ENCODE assay signal across 12 cellular contexts in genomic region chr17:17832040-17832363, GRCh38. TPM values are rescaled to one million over a fixed set of nuclear protein-coding genes. Genes with fewer than 3 reads are reported as not detected.
DNase-seq lines count a peak whose midpoint lies in the region; ATAC-seq and TF ChIP-seq lines count a peak whose summit lies in the region.
"Had no signal": no experiment of that assay in that cellular context is flagged by ENCODE, and none has a peak within 500 bp of the region (broad histone marks: within the 10 kb centered on the region; RNA-seq: fewer than 3 reads in every experiment).

No MANE protein-coding gene starts in this region.

- CTCF ChIA-PET in activated CD8-positive, alpha-beta T cell treated with anti-CD3 and anti-CD28 coated beads for 36 hours (lab: Charles Lee) = interaction anchor here (1.3 to 5.4 kb wide), 3 partner anchors 20 to 29 kb away, joined by 3 to 34 read pairs (median 5); no protein-coding TSS in a partner anchor
- CTCF ChIA-PET in activated CD8-positive, alpha-beta T cell treated with anti-CD3 and anti-CD28 coated beads, Interleukin-2, amount 10 ng/mL, durations not matched to agents 7 days and 5 days (lab: Charles Lee) = no interaction called here
- CTCF ChIA-PET in Panc1 (lab: Charles Lee) (no interaction called here), OCI-LY7 (lab: Charles Lee; ENCODE audit: unreplicated experiment) (no interaction called here)

- no peaks in the 10 kb centered on the region for H3K9me2 ChIP-seq in OCI-LY7 (ENCODE audit: insufficient read depth, low read length)

- H3K27me3 ChIP-seq in Panc1 (ENCODE audit: control insufficient read depth, insufficient read depth, low read length) (no peaks in the 10 kb centered on the region), gastrocnemius medialis (no peaks in the 10 kb centered on the region)

- DNase-seq in activated CD8-positive, alpha-beta T cell treated with anti-CD3 and anti-CD28 coated beads for 36 hours = no peak
- no peak for DNase-seq in activated CD8-positive, alpha-beta T cell treated with anti-CD3 and anti-CD28 coated beads, Interleukin-2, amount 10 ng/mL, durations not matched to agents 7 days and 5 days
- DNase-seq in Panc1 (ENCODE audit: low read depth, low spot score) (no peak), glutamatergic neuron (no peak), gastrocnemius medialis (no peak), EL (no peak), OCI-LY7 (ENCODE audit: low spot score) (no peak), globus pallidus (ENCODE audit: low spot score) (no peak)
- DNase-seq: central memory CD4-positive, alpha-beta T cell; MM.1S had no signal

- POLR2A ChIA-PET in activated CD8-positive, alpha-beta T cell treated with anti-CD3 and anti-CD28 coated beads for 36 hours (lab: Charles Lee) = interaction anchor here (1.3 to 22.2 kb wide), 5 partner anchors 9 to 30 kb away, joined by 3 to 617 read pairs (median 8); no protein-coding TSS in a partner anchor
- POLR2A ChIA-PET in activated CD8-positive, alpha-beta T cell treated with anti-CD3 and anti-CD28 coated beads, Interleukin-2, amount 10 ng/mL, durations not matched to agents 7 days and 5 days (lab: Charles Lee) = no interaction called here
- POLR2A ChIA-PET in Panc1 (lab: Charles Lee) (interaction anchor here (0.5 to 0.6 kb wide), 2 partner anchors 53 to 88 kb away, joined by 3 to 12 read pairs; no protein-coding TSS in a partner anchor), OCI-LY7 (lab: Charles Lee) (interaction anchor here (0.6 kb wide), 1 partner anchor 189 kb away, joined by 4 read pairs; no protein-coding TSS in a partner anchor)

- H3K79me2 ChIP-seq in OCI-LY7 (ENCODE audit: insufficient read depth, low read depth, low read length) = peaks cover 52% of the 10 kb centered on the region

- H3K27ac ChIP-seq in Panc1 (ENCODE audit: low read length) = peak overlapping the region; percentile 39
- peak overlapping the region in 3 of 4 donors; percentile 69 to 74 (median 70) for H3K27ac ChIP-seq in gastrocnemius medialis
- no peak overlapping the region for H3K27ac ChIP-seq in OCI-LY7 (ENCODE audit: low read depth, low read length, poor library complexity, severe bottlenecking)

- ATAC-seq in activated CD8-positive, alpha-beta T cell treated with anti-CD3 and anti-CD28 coated beads for 36 hours = no peak
- no peak for ATAC-seq in activated CD8-positive, alpha-beta T cell treated with anti-CD3 and anti-CD28 coated beads, Interleukin-2, amount 10 ng/mL, durations not matched to agents 7 days and 5 days
- no peak for ATAC-seq in Panc1
- no peak for ATAC-seq in gastrocnemius medialis
- ATAC-seq: natural killer cell treated with Interleukin-12 subunit alpha and Interleukin-12 subunit beta and Interleukin-15 and Interleukin-18, amount 100 ng/mL, for 72 hours had no signal

- H4K20me1 ChIP-seq in OCI-LY7 (ENCODE audit: insufficient read depth, low read length) = no peaks in the 10 kb centered on the region

- H3K4me1 ChIP-seq in Panc1 (ENCODE audit: control insufficient read depth, insufficient read depth, low read length) (peaks cover 41% of the 10 kb centered on the region), gastrocnemius medialis (peaks cover 43 to 62% of the 10 kb centered on the region in 2 donors), OCI-LY7 (ENCODE audit: insufficient read depth, low read length, poor library complexity, severe bottlenecking) (peaks cover 67% of the 10 kb centered on the region)

- H3K9me3 ChIP-seq in Panc1 (ENCODE audit: control insufficient read depth, insufficient read depth, low read depth, low read length) (no peaks in the 10 kb centered on the region), gastrocnemius medialis (no peaks in the 10 kb centered on the region), OCI-LY7 (ENCODE audit: low read length) (no peaks in the 10 kb centered on the region)

- H3K36me3 ChIP-seq in Panc1 (ENCODE audit: control insufficient read depth, insufficient read depth, low read length) (0 out of 2 replicates have a peak, but pooled peaks cover 2% of the 10 kb centered on the region), gastrocnemius medialis (no peaks in the 10 kb centered on the region), OCI-LY7 (ENCODE audit: insufficient read depth, low read length) (peaks cover 25% of the 10 kb centered on the region)

- H3K9me3 Mint-ChIP-seq in activated CD8-positive, alpha-beta T cell treated with anti-CD3 and anti-CD28 coated beads for 36 hours = no peaks in the 10 kb centered on the region
- no peaks in the 10 kb centered on the region for H3K9me3 Mint-ChIP-seq in activated CD8-positive, alpha-beta T cell treated with anti-CD3 and anti-CD28 coated beads, Interleukin-2, amount 10 ng/mL, durations not matched to agents 7 days and 5 days (ENCODE audit: insufficient read depth)
- peaks cover 12% of the 10 kb centered on the region for H3K9me3 Mint-ChIP-seq in glutamatergic neuron (ENCODE audit: unreplicated experiment)
- H3K9me3 Mint-ChIP-seq: natural killer cell treated with Interleukin-12 subunit alpha and Interleukin-12 subunit beta and Interleukin-15 and Interleukin-18, amount 100 ng/mL, for 72 hours; stimulated activated naive CD8-positive, alpha-beta T cell treated with anti-CD3 and anti-CD28 coated beads, Interleukin-15, Interleukin-2, amounts not matched to agents 100 ng/mL and 50 ng/mL, for 24 hours had no signal

- H2AFZ ChIP-seq in OCI-LY7 (ENCODE audit: low read length) = no peak overlapping the region

- intact Hi-C loops in activated CD8-positive, alpha-beta T cell treated with anti-CD3 and anti-CD28 coated beads for 36 hours (cut with micrococcal nuclease) = no loop called here
- intact Hi-C loops in Panc1 (cut with micrococcal nuclease; ENCODE audit: unreplicated experiment) = no loop called here
- intact Hi-C loops in gastrocnemius medialis (cut with DNase I; ENCODE audit: low total_unique reads) = no loop called here
- intact Hi-C loops in OCI-LY7 (cut with micrococcal nuclease; ENCODE audit: unreplicated experiment) = no loop called here

- no peak overlapping the region for H3K4me3 Mint-ChIP-seq in activated CD8-positive, alpha-beta T cell treated with anti-CD3 and anti-CD28 coated beads for 36 hours
- H3K4me3 Mint-ChIP-seq in activated CD8-positive, alpha-beta T cell treated with anti-CD3 and anti-CD28 coated beads, Interleukin-2, amount 10 ng/mL, durations not matched to agents 7 days and 5 days = no peak overlapping the region
- peak overlapping the region; percentile 65 for H3K4me3 Mint-ChIP-seq in glutamatergic neuron (ENCODE audit: unreplicated experiment)
- H3K4me3 Mint-ChIP-seq: natural killer cell treated with Interleukin-12 subunit alpha and Interleukin-12 subunit beta and Interleukin-15 and Interleukin-18, amount 100 ng/mL, for 72 hours; stimulated activated naive CD8-positive, alpha-beta T cell treated with anti-CD3 and anti-CD28 coated beads, Interleukin-15, Interleukin-2, amounts not matched to agents 100 ng/mL and 50 ng/mL, for 24 hours had no signal

- H3K27me3 Mint-ChIP-seq in activated CD8-positive, alpha-beta T cell treated with anti-CD3 and anti-CD28 coated beads for 36 hours = no peaks in the 10 kb centered on the region
- H3K27me3 Mint-ChIP-seq in activated CD8-positive, alpha-beta T cell treated with anti-CD3 and anti-CD28 coated beads, Interleukin-2, amount 10 ng/mL, durations not matched to agents 7 days and 5 days (ENCODE audit: low read depth) = no peaks in the 10 kb centered on the region
- peaks cover 12% of the 10 kb centered on the region for H3K27me3 Mint-ChIP-seq in glutamatergic neuron (ENCODE audit: unreplicated experiment)
- H3K27me3 Mint-ChIP-seq: natural killer cell treated with Interleukin-12 subunit alpha and Interleukin-12 subunit beta and Interleukin-15 and Interleukin-18, amount 100 ng/mL, for 72 hours; stimulated activated naive CD8-positive, alpha-beta T cell treated with anti-CD3 and anti-CD28 coated beads, Interleukin-15, Interleukin-2, amounts not matched to agents 100 ng/mL and 50 ng/mL, for 24 hours had no signal

- peak overlapping the region; percentile 40 for H3K27ac Mint-ChIP-seq in activated CD8-positive, alpha-beta T cell treated with anti-CD3 and anti-CD28 coated beads for 36 hours
- H3K27ac Mint-ChIP-seq in activated CD8-positive, alpha-beta T cell treated with anti-CD3 and anti-CD28 coated beads, Interleukin-2, amount 10 ng/mL, durations not matched to agents 7 days and 5 days = no peak overlapping the region
- peak overlapping the region; percentile 48 for H3K27ac Mint-ChIP-seq in glutamatergic neuron (ENCODE audit: unreplicated experiment)
- H3K27ac Mint-ChIP-seq: natural killer cell treated with Interleukin-12 subunit alpha and Interleukin-12 subunit beta and Interleukin-15 and Interleukin-18, amount 100 ng/mL, for 72 hours; stimulated activated naive CD8-positive, alpha-beta T cell treated with anti-CD3 and anti-CD28 coated beads, Interleukin-15, Interleukin-2, amounts not matched to agents 100 ng/mL and 50 ng/mL, for 24 hours had no signal

- H3K36me3 Mint-ChIP-seq in activated CD8-positive, alpha-beta T cell treated with anti-CD3 and anti-CD28 coated beads for 36 hours (ENCODE audit: low read depth) = peaks cover 60% of the 10 kb centered on the region
- H3K36me3 Mint-ChIP-seq in activated CD8-positive, alpha-beta T cell treated with anti-CD3 and anti-CD28 coated beads, Interleukin-2, amount 10 ng/mL, durations not matched to agents 7 days and 5 days (ENCODE audit: low read depth) = peaks cover 47% of the 10 kb centered on the region
- no peaks in the 10 kb centered on the region for H3K36me3 Mint-ChIP-seq in glutamatergic neuron (ENCODE audit: unreplicated experiment)
- H3K36me3 Mint-ChIP-seq: natural killer cell treated with Interleukin-12 subunit alpha and Interleukin-12 subunit beta and Interleukin-15 and Interleukin-18, amount 100 ng/mL, for 72 hours had no signal

- peaks cover 70% of the 10 kb centered on the region for H3K4me1 Mint-ChIP-seq in activated CD8-positive, alpha-beta T cell treated with anti-CD3 and anti-CD28 coated beads for 36 hours (ENCODE audit: low read depth)
- H3K4me1 Mint-ChIP-seq in activated CD8-positive, alpha-beta T cell treated with anti-CD3 and anti-CD28 coated beads, Interleukin-2, amount 10 ng/mL, durations not matched to agents 7 days and 5 days (ENCODE audit: low read depth) = peaks cover 72% of the 10 kb centered on the region
- peaks cover 34% of the 10 kb centered on the region for H3K4me1 Mint-ChIP-seq in glutamatergic neuron (ENCODE audit: low read depth, unreplicated experiment)

- in situ Hi-C loops in Panc1 (cut with HindIII; ENCODE audit: low pct_unique_long_range_greater_than_20kb, low sequenced_read_pairs) (no loop called here), gastrocnemius medialis (cut with MboI; ENCODE audit: low sequenced_read_pairs in 4 of 4) (no loop called here)

- TF ChIP-seq POLR2A in gastrocnemius medialis (IDR thresholded peaks at IDR 0.05) = no peak

- no peak overlapping the region for H3K4me2 ChIP-seq in OCI-LY7 (ENCODE audit: low read length)

- BruUV-seq in Panc1 (replicated peaks; lab: Mats Ljungman, UMichigan) = no TSS peak
- BruUV-seq in OCI-LY7 (replicated peaks; lab: Mats Ljungman, UMichigan) = no TSS peak

- no peak for TF ChIP-seq CTCF in activated CD8-positive, alpha-beta T cell treated with anti-CD3 and anti-CD28 coated beads for 36 hours (IDR thresholded peaks at IDR 0.05)
- TF ChIP-seq CTCF in Panc1 (IDR thresholded peaks at IDR 0.05) = no peak
- no peak for TF ChIP-seq CTCF in glutamatergic neuron (IDR thresholded peaks at IDR 0.05; ENCODE audit: partially characterized antibody, unreplicated experiment)
- no peak for TF ChIP-seq CTCF in gastrocnemius medialis (IDR thresholded peaks at IDR 0.05 in 4 of 5, conservative IDR thresholded peaks at IDR 0.05 in 1 of 5)
- TF ChIP-seq CTCF in OCI-LY7 (conservative IDR thresholded peaks at IDR 0.05; ENCODE audit: low read length) = no peak

- H3K4me3 ChIP-seq in Panc1 (ENCODE audit: low read depth in 2 of 2, low read length in 2 of 2) = no peak overlapping the region
- no peak overlapping the region for H3K4me3 ChIP-seq in gastrocnemius medialis
- no peak overlapping the region for H3K4me3 ChIP-seq in OCI-LY7 (ENCODE audit: low read depth, low read length, poor library complexity, severe bottlenecking)

RNA-seq across cellular contexts. Expression of gene SREBF1, which starts 4.8 kb away (rescaled TPM):
- 100 to 1,000 TPM; 103 to 116 TPM for total RNA-seq in activated CD8-positive, alpha-beta T cell treated with anti-CD3 and anti-CD28 coated beads for 36 hours
- total RNA-seq in activated CD8-positive, alpha-beta T cell treated with anti-CD3 and anti-CD28 coated beads, Interleukin-2, amount 10 ng/mL, durations not matched to agents 7 days and 5 days = 100 to 1,000 TPM; 212 to 254 TPM
- 230 TPM for total RNA-seq in Panc1 (2021; ENCODE audit: unreplicated experiment)
- 434 TPM for polyA plus RNA-seq in Panc1 (2012; ENCODE audit: insufficient read length)
- 365 TPM for total RNA-seq in glutamatergic neuron (ENCODE audit: unreplicated experiment)
- total RNA-seq in gastrocnemius medialis = 10 to 100 TPM; 11.1 to 64.5 (median 32.3) TPM
- 48.4 and 70.4 TPM in 2 replicates for total RNA-seq in OCI-LY7 (2014; rRNA removed; shearing (Covaris generic))
- total RNA-seq in OCI-LY7 (2022) = 187 and 213 TPM in 2 replicates
